Comparison of ENCODE assay signal across 8 cellular contexts in genomic region chr14:71320734-71321555, GRCh38. TPM values are rescaled to one million over a fixed set of nuclear protein-coding genes. Genes with fewer than 3 reads are reported as not detected.
DNase-seq lines count a peak whose midpoint lies in the region; ATAC-seq and TF ChIP-seq lines count a peak whose summit lies in the region.

No MANE protein-coding gene starts in this region.

- ATAC-seq in GM18909 (IDR thresholded peaks at IDR 0.05; ENCODE audit: poor library complexity, unreplicated experiment) (peak; percentile 31), HG03159 (IDR thresholded peaks at IDR 0.05; ENCODE audit: unreplicated experiment) (peak; percentile 19), Right ventricle myocardium inferior (peak; percentile 82)

- H3K27ac ChIP-seq in SJSA1 (peak overlapping the region; percentile 96), ovary (peak overlapping the region; percentile 93 to 98), tibial nerve (peak overlapping the region; percentile 97 to 99 (median 99))

- H3K27me3 ChIP-seq in SJSA1 (replicated peaks) (no peaks in the 10 kb centered on the region), ovary (no peaks in the 10 kb centered on the region), tibial nerve (no peaks in the 10 kb centered on the region)

- DNase-seq in AG09309 (ENCODE audit: low read depth) (no peak), SJSA1 (ENCODE audit: low read depth in 1 of 2, low spot score in 2 of 2) (peak; percentile 58 to 74), Right ventricle myocardium inferior (ENCODE audit: missing footprints) (peak; percentile 90), ovary (peak; percentile 57 to 78 (median 72)), tibial nerve (ENCODE audit: low spot score in 2 of 2) (peak; percentile 18 to 20)
- peak; percentile 74 for DNase-seq in activated naive CD8-positive, alpha-beta T cell treated with anti-CD3 and anti-CD28 coated beads for 36 hours

- H3K9me3 Mint-ChIP-seq in activated naive CD8-positive, alpha-beta T cell treated with anti-CD3 and anti-CD28 coated beads for 36 hours: no peaks in the 10 kb centered on the region

- H3K27ac Mint-ChIP-seq in activated naive CD8-positive, alpha-beta T cell treated with anti-CD3 and anti-CD28 coated beads for 36 hours: peak overlapping the region; percentile 90

- peak overlapping the region; percentile 89 for H3K4me3 ChIP-seq in AG09309 (ENCODE audit: control insufficient read depth, low read depth, low read length)
- peak overlapping the region; percentile 91 for H3K4me3 ChIP-seq in SJSA1
- peak overlapping the region; percentile 84 for H3K4me3 ChIP-seq in ovary
- peak overlapping the region; percentile 68 to 99 (median 81) for H3K4me3 ChIP-seq in tibial nerve

- intact Hi-C loops in Right ventricle myocardium inferior (cut with DNase I) (loop anchor here (5.0 kb wide), 1 partner anchor 184 kb away; no protein-coding TSS in a partner anchor), ovary (cut with DNase I) (loop anchor here in 3 of 4 donors (5.0 to 10.0 kb wide), 2 partner anchors 431 to 434 kb away; no protein-coding TSS in a partner anchor)

- TF ChIP-seq POLR2A in ovary (IDR thresholded peaks at IDR 0.05): peak; percentile 22
- peak; percentile 10 to 26 for TF ChIP-seq POLR2A in tibial nerve (IDR thresholded peaks at IDR 0.05)

- H3K36me3 ChIP-seq in SJSA1 (peaks cover 8% of the 10 kb centered on the region; the same call in 1 of the 2 replicates), ovary (no peaks in the 10 kb centered on the region), tibial nerve (no peaks in the 10 kb centered on the region)

- WGBS in ovary, 3 donors: 0 to 1% (median 1%) methylated on average over 74 to 95 of the region's 95 CpGs
- WGBS in tibial nerve, 2 donors: 0 to 1% methylated on average over 19 to 30 of the region's 95 CpGs

- peak overlapping the region; percentile 91 for H3K4me3 Mint-ChIP-seq in activated naive CD8-positive, alpha-beta T cell treated with anti-CD3 and anti-CD28 coated beads for 36 hours

- peaks cover 11% of the 10 kb centered on the region for H3K36me3 Mint-ChIP-seq in activated naive CD8-positive, alpha-beta T cell treated with anti-CD3 and anti-CD28 coated beads for 36 hours

- TF ChIP-seq CTCF in AG09309 (IDR thresholded peaks at IDR 0.05; ENCODE audit: control insufficient read depth, insufficient read depth, low read depth, low read length, missing control alignments) (no peak), ovary (IDR thresholded peaks at IDR 0.05) (no peak), tibial nerve (IDR thresholded peaks at IDR 0.05) (peak in 1 of 5 experiments; percentile 11)

- H3K4me1 Mint-ChIP-seq in activated naive CD8-positive, alpha-beta T cell treated with anti-CD3 and anti-CD28 coated beads for 36 hours: peaks cover 47% of the 10 kb centered on the region

- H3K9me3 ChIP-seq in SJSA1 (replicated peaks): no peaks in the 10 kb centered on the region
- no peaks in the 10 kb centered on the region for H3K9me3 ChIP-seq in ovary
- no peaks in the 10 kb centered on the region for H3K9me3 ChIP-seq in tibial nerve

- TF ChIP-seq EP300 in ovary (IDR thresholded peaks at IDR 0.05): no peak
- no peak for TF ChIP-seq EP300 in tibial nerve (IDR thresholded peaks at IDR 0.05)

- H3K27me3 Mint-ChIP-seq in activated naive CD8-positive, alpha-beta T cell treated with anti-CD3 and anti-CD28 coated beads for 36 hours: no peaks in the 10 kb centered on the region

- H3K4me1 ChIP-seq in SJSA1 (replicated peaks) (peaks cover 17% of the 10 kb centered on the region), ovary (ENCODE audit: insufficient read depth) (no peaks in the 10 kb centered on the region), tibial nerve (peaks cover 0 to 53% (median 16%) of the 10 kb centered on the region in 4 donors)

RNA-seq across cellular contexts. Expression of gene SIPA1L1, which starts 0.7 kb away (rescaled TPM):
- 10.8 and 21.0 TPM in 2 replicates for total RNA-seq in SJSA1 (2014; rRNA removed; shearing (Covaris generic))
- total RNA-seq in activated naive CD8-positive, alpha-beta T cell treated with anti-CD3 and anti-CD28 coated beads for 36 hours: 10 to 100 TPM; 39.9 to 42.9 TPM
- total RNA-seq in Right ventricle myocardium inferior (6.8 TPM), ovary (10 to 100 TPM in 6 of 7 donors, 1 to 10 TPM in 1; 8.7 to 60.5 (median 18.9) TPM), tibial nerve (10 to 100 TPM; 46.1 to 50.3 (median 49.5) TPM)
- polyA plus RNA-seq in ovary: 10 to 100 TPM in 1 of 2 donors, 1 to 10 TPM in 1; 7.3 to 61.7 TPM

Comparison
In these comparisons a context has a peak if more than half of its experiments do, and no peak if none do; other contexts are left out.
1. ATAC-seq: peak in every context shown above with its lines; median percentile 82 in Right ventricle myocardium inferior; 31 in GM18909; 19 in HG03159.